In genomic region chr5:20972419-20972925, GRCh38 we compare ENCODE assay signal across 9 cellular contexts.
DNase-seq lines count a peak whose midpoint lies in the region; ATAC-seq, FAIRE-seq and TF ChIP-seq lines count a peak whose summit lies in the region.
"Had no signal": no experiment of that assay in that cellular context is flagged by ENCODE, and none has a peak within 500 bp of the region (broad histone marks: within the 10 kb centered on the region; RNA-seq: fewer than 3 reads in every experiment).

No MANE protein-coding gene starts in this region.

- H3K9ac ChIP-seq in K562 (ENCODE audit: insufficient read depth in 1 of 2, low read depth in 2 of 2, low read length in 2 of 2) = no peak overlapping the region

- H2AFZ ChIP-seq in K562 (ENCODE audit: low read depth, low read length) = no peak overlapping the region

- TF ChIP-seq RAD21 in K562 (CRISPR knock-in tag; conservative IDR thresholded peaks at IDR 0.05 in 1 of 2, IDR thresholded peaks at IDR 0.05 in 1 of 2) = peak; percentile 22 to 43; a peak in 2 of 4 replicates

- WGBS in K562 (ENCODE audit: insufficient coverage, low coverage, missing lambda C conversion rate) = under 1% methylated on average over 7 of the region's 7 CpGs
- WGBS in upper lobe of left lung, 2 donors = 32 to 38% methylated on average over 7 of the region's 7 CpGs

- no peaks in the 10 kb centered on the region for H3K4me1 ChIP-seq in K562 (replicated peaks in 1 of 2; ENCODE audit: control insufficient read depth in 2 of 2, insufficient read depth in 2 of 2, low read length in 2 of 2)
- no peaks in the 10 kb centered on the region for H3K4me1 ChIP-seq in upper lobe of left lung

- in situ Hi-C loops in K562 (cut with MboI) = no loop called here

- no peak overlapping the region for H3K27ac Mint-ChIP-seq in immature natural killer cell

- H3K27me3 Mint-ChIP-seq in immature natural killer cell (ENCODE audit: low read depth in 3 of 3) = peaks cover 0 to 2% (median 0%) of the 10 kb centered on the region in 3 donors

- BruUV-seq in K562 (replicated peaks; lab: Mats Ljungman, UMichigan) = no TSS peak

- no peaks in the 10 kb centered on the region for H4K20me1 ChIP-seq in K562 (replicated peaks; ENCODE audit: control insufficient read depth, insufficient read depth, low read length)

- POLR2A ChIA-PET in K562 (lab: Yijun Ruan, JAX) = no interaction called here

- TF ChIP-seq EP300 in K562 (IDR thresholded peaks at IDR 0.05; ENCODE audit: low read length) (no peak), upper lobe of left lung (IDR thresholded peaks at IDR 0.05) (no peak)

- H3K27ac ChIP-seq in K562 (ENCODE audit: extremely low read depth, low read depth, low read length) (no peak overlapping the region), upper lobe of left lung (peak overlapping the region in 1 of 4 donors; percentile 23)

- no peak; a peak in 1 of 6 replicates for TF ChIP-seq CTCF in K562 (IDR thresholded peaks at IDR 0.05 in 2 of 3, conservative IDR thresholded peaks at IDR 0.05 in 1 of 3; ENCODE audit: insufficient read depth in 2 of 3, low read depth in 1 of 3, low read length in 3 of 3)
- peak in 1 of 6 experiments; percentile 22 for TF ChIP-seq CTCF in upper lobe of left lung (IDR thresholded peaks at IDR 0.05)

- DNase-seq in DMS 273 (lab: John Stamatoyannopoulos, UW; ENCODE audit: unreplicated experiment) = peak; percentile 85
- peak; percentile 47 for DNase-seq in H54 (ENCODE audit: insufficient read length, low spot score)
- peak; percentile 71 for DNase-seq in NCI-H2029 (lab: John Stamatoyannopoulos, UW)
- peak in 1 of 4 experiments; percentile 7 for DNase-seq in K562 (ENCODE audit: extremely low read depth in 1 of 4, low spot score in 3 of 4)
- peak; percentile 47 for DNase-seq in kidney tubule cell (ENCODE audit: low spot score)
- DNase-seq in upper lobe of left lung = no peak
- no peak for DNase-seq in immature natural killer cell
- no peak for DNase-seq in stimulated activated naive CD4-positive, alpha-beta T cell treated with Interleukin-2 at 50 U/mL for 16 hours (lab: John Stamatoyannopoulos, UW)

- no peak overlapping the region for H3K4me3 Mint-ChIP-seq in immature natural killer cell

- H3K27me3 ChIP-seq in K562 (ENCODE audit: control insufficient read depth in 2 of 2, insufficient read depth in 2 of 2, low read length in 2 of 2) = no peaks in the 10 kb centered on the region
- H3K27me3 ChIP-seq in upper lobe of left lung = no peaks in the 10 kb centered on the region

- CTCF ChIA-PET in K562 (lab: Yijun Ruan, JAX; ENCODE audit: low intra/inter-chr PET ratio) = no interaction called here

- ATAC-seq in K562 (peak; percentile 31; the same call in 1 of the 3 replicates), upper lobe of left lung (ENCODE audit: low FRiP score in 2 of 2) (peak; percentile 46 to 87)

- H3K4me3 ChIP-seq in K562 (no peak overlapping the region), upper lobe of left lung (peak overlapping the region in 3 of 4 donors; percentile 10 to 41 (median 30))

- H3K79me2 ChIP-seq in K562 (ENCODE audit: control insufficient read depth, insufficient read depth, low read length) = no peaks in the 10 kb centered on the region

- H3K9me3 ChIP-seq in K562 (replicated peaks; ENCODE audit: control insufficient read depth, insufficient read depth, low read depth, low read length) (no peaks in the 10 kb centered on the region; the same call in 1 of the 2 replicates), upper lobe of left lung (no peaks in the 10 kb centered on the region)

- H3K36me3 Mint-ChIP-seq in immature natural killer cell = no peaks in the 10 kb centered on the region

- intact Hi-C loops in K562 (cut with micrococcal nuclease) = no loop called here

- peak; percentile 32; the same call in 1 of the 2 replicates for TF ChIP-seq POLR2A in H54 (IDR thresholded peaks at IDR 0.05; ENCODE audit: low read depth, low read length)
- no peak for TF ChIP-seq POLR2A in K562 (conservative IDR thresholded peaks at IDR 0.05)
- no peak for TF ChIP-seq POLR2A in upper lobe of left lung (IDR thresholded peaks at IDR 0.05)

- H3K9me1 ChIP-seq in K562 (ENCODE audit: control insufficient read depth, insufficient read depth, low read length) = no peaks in the 10 kb centered on the region

- H3K9me3 Mint-ChIP-seq in immature natural killer cell = peaks cover 3 to 49% (median 19%) of the 10 kb centered on the region in 6 donors

- H3K4me1 Mint-ChIP-seq in immature natural killer cell = no peaks in the 10 kb centered on the region

- no peak overlapping the region for H3K4me2 ChIP-seq in K562 (ENCODE audit: insufficient read depth, low read length)

- H3K36me3 ChIP-seq in K562 (ENCODE audit: control insufficient read depth, insufficient read depth, low read length) (no peaks in the 10 kb centered on the region), upper lobe of left lung (no peaks in the 10 kb centered on the region)

- peak; percentile 99 for FAIRE-seq in H54 (lab: Jason Lieb, UNC)
- FAIRE-seq in K562 (lab: Jason Lieb, UNC) = no peak
- FAIRE-seq: keratinocyte had no signal

TF ChIP-seq in K562, 482 proteins besides CTCF, POLR2A, EP300 and RAD21 (continues in another document):
- no peak for TF ChIP-seq ZNF511 (CRISPR knock-in tag; IDR thresholded peaks at IDR 0.05)
- TF ChIP-seq CHD4 (IDR thresholded peaks at IDR 0.05; ENCODE audit: insufficient read depth, insufficient replicate concordance, low read depth, low read length, poor library complexity, severe bottlenecking) = no peak
- no peak for TF ChIP-seq ELK1 (CRISPR knock-in tag; IDR thresholded peaks at IDR 0.05)
- peak; percentile 74 for TF ChIP-seq ZSCAN32 (CRISPR knock-in tag; IDR thresholded peaks at IDR 0.05)
- peak; percentile 49 for TF ChIP-seq GABPA (tag; conservative IDR thresholded peaks at IDR 0.05; ENCODE audit: low read depth)
- peak; percentile 63 for TF ChIP-seq L3MBTL2 (IDR thresholded peaks at IDR 0.05)
- no peak for TF ChIP-seq MYBL2 (IDR thresholded peaks at IDR 0.05; ENCODE audit: low read depth)
- no peak for TF ChIP-seq MYBL2 (CRISPR knock-in tag; IDR thresholded peaks at IDR 0.05; ENCODE audit: borderline replicate concordance)

Comparison
In these comparisons a context has a peak if more than half of its experiments do, and no peak if none do; other contexts are left out.
1. DNase-seq: peak in DMS 273 (single experiment), H54 (single experiment), NCI-H2029 (single experiment) and kidney tubule cell (single experiment); none in upper lobe of left lung (0 of 2), immature natural killer cell (0 of 3) and stimulated activated naive CD4-positive, alpha-beta T cell treated with Interleukin-2 at 50 U/mL for 16 hours (single experiment).